In the genomic region with DNA sequence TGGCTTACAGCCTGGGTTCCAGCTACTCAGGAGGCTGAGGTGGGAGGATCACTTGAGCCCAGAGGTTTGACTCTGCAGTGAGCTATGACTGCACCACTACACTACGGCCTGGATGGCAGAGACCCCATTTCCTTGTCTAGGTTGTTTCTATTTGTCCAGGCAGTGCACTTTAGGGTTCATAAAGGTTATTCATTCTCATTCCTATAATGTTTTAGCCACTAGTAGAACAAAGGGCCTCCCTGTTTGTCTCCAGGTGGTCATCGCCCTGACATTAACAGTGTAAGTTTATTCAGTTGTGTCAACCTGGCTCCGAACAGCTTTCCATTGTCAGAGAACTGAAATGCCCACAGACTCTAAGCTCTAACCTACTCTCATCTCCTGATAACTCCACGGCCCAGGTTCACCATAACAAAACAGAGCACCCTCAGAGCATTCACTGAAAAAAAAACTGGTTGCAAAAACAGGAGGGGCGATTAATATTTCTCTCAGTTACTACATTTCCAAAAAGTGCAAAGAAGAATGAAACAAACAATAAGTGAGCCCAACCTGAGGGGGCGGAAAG, we compare ENCODE assay signal across 1 cellular context.
TF ChIP-seq lines count a peak whose summit lies in the region.

No MANE protein-coding gene starts in this region.

TF ChIP-seq in HepG2, 621 proteins besides CTCF, POLR2A, EP300 and RAD21 (continued from another document and continues in another):
- TF ChIP-seq, protein P1, sequence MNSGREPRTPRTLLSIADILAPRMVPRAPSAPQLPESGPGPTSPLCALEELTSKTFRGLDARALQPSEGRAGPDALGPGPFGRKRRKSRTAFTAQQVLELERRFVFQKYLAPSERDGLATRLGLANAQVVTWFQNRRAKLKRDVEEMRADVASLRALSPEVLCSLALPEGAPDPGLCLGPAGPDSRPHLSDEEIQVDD (CRISPR knock-in tag; IDR thresholded peaks at IDR 0.05; ENCODE audit: borderline replicate concordance) = no peak
- TF ChIP-seq NFE2L1 (CRISPR knock-in tag; IDR thresholded peaks at IDR 0.05; ENCODE audit: borderline replicate concordance) (no peak), NFIC (IDR thresholded peaks at IDR 0.05; ENCODE audit: low read length) (peak; percentile 59; the same call in 1 of the 2 replicates), POLR2AphosphoS5 (IDR thresholded peaks at IDR 0.05; ENCODE audit: low read depth, low read length) (no peak), HDAC1 (CRISPR knock-in tag; IDR thresholded peaks at IDR 0.05) (peak; percentile 52; the same call in 1 of the 2 replicates), ZNF260 (CRISPR knock-in tag; IDR thresholded peaks at IDR 0.05; ENCODE audit: borderline replicate concordance, low read depth) (no peak), ZNF281 (CRISPR knock-in tag; IDR thresholded peaks at IDR 0.05; ENCODE audit: borderline replicate concordance) (peak; percentile 41; the same call in 1 of the 2 replicates), ZNF136 (CRISPR knock-in tag; IDR thresholded peaks at IDR 0.05; ENCODE audit: low read depth) (0 out of 2 replicates have a peak, but pooled peaks have one; percentile 24), ZNF232 (CRISPR knock-in tag; IDR thresholded peaks at IDR 0.05; ENCODE audit: borderline replicate concordance) (no peak), ZNF230 (CRISPR knock-in tag; IDR thresholded peaks at IDR 0.05) (no peak), ZNF3 (CRISPR knock-in tag; IDR thresholded peaks at IDR 0.05) (peak; percentile 87), ZNF777 (CRISPR knock-in tag; IDR thresholded peaks at IDR 0.05) (no peak), RORA (CRISPR knock-in tag; IDR thresholded peaks at IDR 0.05) (no peak), ZBTB1 (CRISPR knock-in tag; IDR thresholded peaks at IDR 0.05; ENCODE audit: borderline replicate concordance) (no peak), ZNF749 (CRISPR knock-in tag; IDR thresholded peaks at IDR 0.05; ENCODE audit: borderline replicate concordance) (no peak), ATAD3A (CRISPR knock-in tag; IDR thresholded peaks at IDR 0.05) (no peak), PPARG (CRISPR knock-in tag; conservative IDR thresholded peaks at IDR 0.05) (peak; percentile 43; the same call in 1 of the 2 replicates), ZSCAN30 (CRISPR knock-in tag; IDR thresholded peaks at IDR 0.05) (no peak), SRSF4 (IDR thresholded peaks at IDR 0.05; ENCODE audit: low read depth, low read length, poor library complexity, severe bottlenecking) (no peak), HES4 (CRISPR knock-in tag; IDR thresholded peaks at IDR 0.05; ENCODE audit: borderline replicate concordance) (no peak), ZNF746 (CRISPR knock-in tag; IDR thresholded peaks at IDR 0.05) (no peak), THAP11 (CRISPR knock-in tag; IDR thresholded peaks at IDR 0.05) (no peak), ZNF556 (CRISPR knock-in tag; IDR thresholded peaks at IDR 0.05; ENCODE audit: borderline replicate concordance) (no peak), ZBTB8A (CRISPR knock-in tag; IDR thresholded peaks at IDR 0.05; ENCODE audit: borderline replicate concordance, low read depth) (no peak), KLF11 (CRISPR knock-in tag; IDR thresholded peaks at IDR 0.05) (no peak), GABPA (IDR thresholded peaks at IDR 0.05; ENCODE audit: low read depth, low read length) (no peak), GABPA (CRISPR knock-in tag; IDR thresholded peaks at IDR 0.05; ENCODE audit: low read depth) (no peak), ZNF772 (CRISPR knock-in tag; IDR thresholded peaks at IDR 0.05) (0 out of 2 replicates have a peak, but pooled peaks have one; percentile 16), FOSL1 (CRISPR knock-in tag; IDR thresholded peaks at IDR 0.05; ENCODE audit: borderline replicate concordance) (no peak), ZNF552 (CRISPR knock-in tag; IDR thresholded peaks at IDR 0.05; ENCODE audit: borderline replicate concordance) (no peak), ZNF10 (CRISPR knock-in tag; IDR thresholded peaks at IDR 0.05; ENCODE audit: borderline replicate concordance, low read depth) (no peak), ZNF775 (CRISPR knock-in tag; IDR thresholded peaks at IDR 0.05; ENCODE audit: borderline replicate concordance) (no peak), TRIM24 (CRISPR knock-in tag; IDR thresholded peaks at IDR 0.05) (no peak), IRF2 (CRISPR knock-in tag; IDR thresholded peaks at IDR 0.05) (no peak; the same call in 1 of the 2 replicates), ZXDC (CRISPR knock-in tag; IDR thresholded peaks at IDR 0.05) (no peak), SRSF1 (optimal IDR thresholded peaks at IDR 0.05; ENCODE audit: low read depth, low read length) (no peak), PCBP2 (optimal IDR thresholded peaks at IDR 0.05; ENCODE audit: low read depth, low read length, poor library complexity, severe bottlenecking) (no peak), ZNF20 (CRISPR knock-in tag; IDR thresholded peaks at IDR 0.05) (no peak), KLF13 (CRISPR knock-in tag; IDR thresholded peaks at IDR 0.05) (no peak), NR2F6 (IDR thresholded peaks at IDR 0.05) (peak; percentile 90), NR2F6 (CRISPR knock-in tag; IDR thresholded peaks at IDR 0.05) (peak; percentile 62; the same call in 1 of the 2 replicates), ERF (CRISPR knock-in tag; IDR thresholded peaks at IDR 0.05) (no peak), ZNF17 (CRISPR knock-in tag; IDR thresholded peaks at IDR 0.05) (no peak), ZNF546 (CRISPR knock-in tag; conservative IDR thresholded peaks at IDR 0.05) (no peak), GATA4 (IDR thresholded peaks at IDR 0.05; ENCODE audit: borderline replicate concordance, low read depth) (peak; percentile 64)
- TF ChIP-seq, protein P2, sequence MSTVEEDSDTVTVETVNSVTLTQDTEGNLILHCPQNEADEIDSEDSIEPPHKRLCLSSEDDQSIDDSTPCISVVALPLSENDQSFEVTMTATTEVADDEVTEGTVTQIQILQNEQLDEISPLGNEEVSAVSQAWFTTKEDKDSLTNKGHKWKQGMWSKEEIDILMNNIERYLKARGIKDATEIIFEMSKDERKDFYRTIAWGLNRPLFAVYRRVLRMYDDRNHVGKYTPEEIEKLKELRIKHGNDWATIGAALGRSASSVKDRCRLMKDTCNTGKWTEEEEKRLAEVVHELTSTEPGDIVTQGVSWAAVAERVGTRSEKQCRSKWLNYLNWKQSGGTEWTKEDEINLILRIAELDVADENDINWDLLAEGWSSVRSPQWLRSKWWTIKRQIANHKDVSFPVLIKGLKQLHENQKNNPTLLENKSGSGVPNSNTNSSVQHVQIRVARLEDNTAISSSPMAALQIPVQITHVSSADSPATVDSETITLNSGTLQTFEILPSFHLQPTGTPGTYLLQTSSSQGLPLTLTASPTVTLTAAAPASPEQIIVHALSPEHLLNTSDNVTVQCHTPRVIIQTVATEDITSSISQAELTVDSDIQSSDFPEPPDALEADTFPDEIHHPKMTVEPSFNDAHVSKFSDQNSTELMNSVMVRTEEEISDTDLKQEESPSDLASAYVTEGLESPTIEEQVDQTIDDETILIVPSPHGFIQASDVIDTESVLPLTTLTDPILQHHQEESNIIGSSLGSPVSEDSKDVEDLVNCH (CRISPR knock-in tag; IDR thresholded peaks at IDR 0.05) = no peak
- TF ChIP-seq, protein P3, sequence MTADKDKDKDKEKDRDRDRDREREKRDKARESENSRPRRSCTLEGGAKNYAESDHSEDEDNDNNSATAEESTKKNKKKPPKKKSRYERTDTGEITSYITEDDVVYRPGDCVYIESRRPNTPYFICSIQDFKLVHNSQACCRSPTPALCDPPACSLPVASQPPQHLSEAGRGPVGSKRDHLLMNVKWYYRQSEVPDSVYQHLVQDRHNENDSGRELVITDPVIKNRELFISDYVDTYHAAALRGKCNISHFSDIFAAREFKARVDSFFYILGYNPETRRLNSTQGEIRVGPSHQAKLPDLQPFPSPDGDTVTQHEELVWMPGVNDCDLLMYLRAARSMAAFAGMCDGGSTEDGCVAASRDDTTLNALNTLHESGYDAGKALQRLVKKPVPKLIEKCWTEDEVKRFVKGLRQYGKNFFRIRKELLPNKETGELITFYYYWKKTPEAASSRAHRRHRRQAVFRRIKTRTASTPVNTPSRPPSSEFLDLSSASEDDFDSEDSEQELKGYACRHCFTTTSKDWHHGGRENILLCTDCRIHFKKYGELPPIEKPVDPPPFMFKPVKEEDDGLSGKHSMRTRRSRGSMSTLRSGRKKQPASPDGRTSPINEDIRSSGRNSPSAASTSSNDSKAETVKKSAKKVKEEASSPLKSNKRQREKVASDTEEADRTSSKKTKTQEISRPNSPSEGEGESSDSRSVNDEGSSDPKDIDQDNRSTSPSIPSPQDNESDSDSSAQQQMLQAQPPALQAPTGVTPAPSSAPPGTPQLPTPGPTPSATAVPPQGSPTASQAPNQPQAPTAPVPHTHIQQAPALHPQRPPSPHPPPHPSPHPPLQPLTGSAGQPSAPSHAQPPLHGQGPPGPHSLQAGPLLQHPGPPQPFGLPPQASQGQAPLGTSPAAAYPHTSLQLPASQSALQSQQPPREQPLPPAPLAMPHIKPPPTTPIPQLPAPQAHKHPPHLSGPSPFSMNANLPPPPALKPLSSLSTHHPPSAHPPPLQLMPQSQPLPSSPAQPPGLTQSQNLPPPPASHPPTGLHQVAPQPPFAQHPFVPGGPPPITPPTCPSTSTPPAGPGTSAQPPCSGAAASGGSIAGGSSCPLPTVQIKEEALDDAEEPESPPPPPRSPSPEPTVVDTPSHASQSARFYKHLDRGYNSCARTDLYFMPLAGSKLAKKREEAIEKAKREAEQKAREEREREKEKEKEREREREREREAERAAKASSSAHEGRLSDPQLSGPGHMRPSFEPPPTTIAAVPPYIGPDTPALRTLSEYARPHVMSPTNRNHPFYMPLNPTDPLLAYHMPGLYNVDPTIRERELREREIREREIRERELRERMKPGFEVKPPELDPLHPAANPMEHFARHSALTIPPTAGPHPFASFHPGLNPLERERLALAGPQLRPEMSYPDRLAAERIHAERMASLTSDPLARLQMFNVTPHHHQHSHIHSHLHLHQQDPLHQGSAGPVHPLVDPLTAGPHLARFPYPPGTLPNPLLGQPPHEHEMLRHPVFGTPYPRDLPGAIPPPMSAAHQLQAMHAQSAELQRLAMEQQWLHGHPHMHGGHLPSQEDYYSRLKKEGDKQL (CRISPR knock-in tag; IDR thresholded peaks at IDR 0.05; ENCODE audit: low read depth) = no peak
- TF ChIP-seq, protein P4, sequence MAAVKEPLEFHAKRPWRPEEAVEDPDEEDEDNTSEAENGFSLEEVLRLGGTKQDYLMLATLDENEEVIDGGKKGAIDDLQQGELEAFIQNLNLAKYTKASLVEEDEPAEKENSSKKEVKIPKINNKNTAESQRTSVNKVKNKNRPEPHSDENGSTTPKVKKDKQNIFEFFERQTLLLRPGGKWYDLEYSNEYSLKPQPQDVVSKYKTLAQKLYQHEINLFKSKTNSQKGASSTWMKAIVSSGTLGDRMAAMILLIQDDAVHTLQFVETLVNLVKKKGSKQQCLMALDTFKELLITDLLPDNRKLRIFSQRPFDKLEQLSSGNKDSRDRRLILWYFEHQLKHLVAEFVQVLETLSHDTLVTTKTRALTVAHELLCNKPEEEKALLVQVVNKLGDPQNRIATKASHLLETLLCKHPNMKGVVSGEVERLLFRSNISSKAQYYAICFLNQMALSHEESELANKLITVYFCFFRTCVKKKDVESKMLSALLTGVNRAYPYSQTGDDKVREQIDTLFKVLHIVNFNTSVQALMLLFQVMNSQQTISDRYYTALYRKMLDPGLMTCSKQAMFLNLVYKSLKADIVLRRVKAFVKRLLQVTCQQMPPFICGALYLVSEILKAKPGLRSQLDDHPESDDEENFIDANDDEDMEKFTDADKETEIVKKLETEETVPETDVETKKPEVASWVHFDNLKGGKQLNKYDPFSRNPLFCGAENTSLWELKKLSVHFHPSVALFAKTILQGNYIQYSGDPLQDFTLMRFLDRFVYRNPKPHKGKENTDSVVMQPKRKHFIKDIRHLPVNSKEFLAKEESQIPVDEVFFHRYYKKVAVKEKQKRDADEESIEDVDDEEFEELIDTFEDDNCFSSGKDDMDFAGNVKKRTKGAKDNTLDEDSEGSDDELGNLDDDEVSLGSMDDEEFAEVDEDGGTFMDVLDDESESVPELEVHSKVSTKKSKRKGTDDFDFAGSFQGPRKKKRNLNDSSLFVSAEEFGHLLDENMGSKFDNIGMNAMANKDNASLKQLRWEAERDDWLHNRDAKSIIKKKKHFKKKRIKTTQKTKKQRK (IDR thresholded peaks at IDR 0.05; ENCODE audit: low read length) = no peak
- TF ChIP-seq, protein P5, sequence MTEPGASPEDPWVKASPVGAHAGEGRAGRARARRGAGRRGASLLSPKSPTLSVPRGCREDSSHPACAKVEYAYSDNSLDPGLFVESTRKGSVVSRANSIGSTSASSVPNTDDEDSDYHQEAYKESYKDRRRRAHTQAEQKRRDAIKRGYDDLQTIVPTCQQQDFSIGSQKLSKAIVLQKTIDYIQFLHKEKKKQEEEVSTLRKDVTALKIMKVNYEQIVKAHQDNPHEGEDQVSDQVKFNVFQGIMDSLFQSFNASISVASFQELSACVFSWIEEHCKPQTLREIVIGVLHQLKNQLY (CRISPR knock-in tag; IDR thresholded peaks at IDR 0.05) = 0 out of 2 replicates have a peak, but pooled peaks have one; percentile 17
